1 cellular context compared by ENCODE assay signal in the genomic region with DNA sequence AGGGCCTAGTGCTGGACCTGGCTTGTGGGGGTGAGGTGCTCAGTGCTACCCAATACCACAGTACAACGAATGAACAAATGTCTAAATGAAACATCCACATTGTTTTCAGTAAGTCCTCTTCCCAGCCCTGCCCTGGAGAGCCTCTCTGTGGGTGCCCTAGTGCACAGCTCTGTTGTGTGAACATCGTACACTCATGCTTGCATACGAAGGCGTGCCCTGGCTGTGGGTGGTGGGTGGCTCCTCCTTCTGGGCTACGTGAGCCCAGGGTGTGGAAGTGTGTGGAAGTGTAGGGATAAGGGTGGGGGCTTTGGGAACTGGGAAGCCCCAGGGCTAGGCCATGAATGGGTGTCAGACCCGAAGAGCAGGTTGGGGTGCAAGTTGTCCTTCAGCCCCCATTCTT.
A peak's percentile ranks its signal among the peaks of the same experiment; 100 is the strongest.
TF ChIP-seq lines count a peak whose summit lies in the region.

No MANE protein-coding gene starts in this region.

TF ChIP-seq in HepG2, 621 proteins besides CTCF, POLR2A, EP300 and RAD21:
- 0 out of 2 replicates have a peak, but pooled peaks have one; percentile 17 for TF ChIP-seq ZSCAN21 (CRISPR knock-in tag; IDR thresholded peaks at IDR 0.05; ENCODE audit: borderline replicate concordance)
- TF ChIP-seq, protein P1, sequence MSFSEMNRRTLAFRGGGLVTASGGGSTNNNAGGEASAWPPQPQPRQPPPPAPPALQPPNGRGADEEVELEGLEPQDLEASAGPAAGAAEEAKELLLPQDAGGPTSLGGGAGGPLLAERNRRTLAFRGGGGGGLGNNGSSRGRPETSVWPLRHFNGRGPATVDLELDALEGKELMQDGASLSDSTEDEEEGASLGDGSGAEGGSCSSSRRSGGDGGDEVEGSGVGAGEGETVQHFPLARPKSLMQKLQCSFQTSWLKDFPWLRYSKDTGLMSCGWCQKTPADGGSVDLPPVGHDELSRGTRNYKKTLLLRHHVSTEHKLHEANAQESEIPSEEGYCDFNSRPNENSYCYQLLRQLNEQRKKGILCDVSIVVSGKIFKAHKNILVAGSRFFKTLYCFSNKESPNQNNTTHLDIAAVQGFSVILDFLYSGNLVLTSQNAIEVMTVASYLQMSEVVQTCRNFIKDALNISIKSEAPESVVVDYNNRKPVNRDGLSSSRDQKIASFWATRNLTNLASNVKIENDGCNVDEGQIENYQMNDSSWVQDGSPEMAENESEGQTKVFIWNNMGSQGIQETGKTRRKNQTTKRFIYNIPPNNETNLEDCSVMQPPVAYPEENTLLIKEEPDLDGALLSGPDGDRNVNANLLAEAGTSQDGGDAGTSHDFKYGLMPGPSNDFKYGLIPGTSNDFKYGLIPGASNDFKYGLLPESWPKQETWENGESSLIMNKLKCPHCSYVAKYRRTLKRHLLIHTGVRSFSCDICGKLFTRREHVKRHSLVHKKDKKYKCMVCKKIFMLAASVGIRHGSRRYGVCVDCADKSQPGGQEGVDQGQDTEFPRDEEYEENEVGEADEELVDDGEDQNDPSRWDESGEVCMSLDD (CRISPR knock-in tag; IDR thresholded peaks at IDR 0.05; ENCODE audit: borderline replicate concordance), result no peak
- 0 out of 2 replicates have a peak, but pooled peaks have one; percentile 31 for TF ChIP-seq ZNF737 (CRISPR knock-in tag; IDR thresholded peaks at IDR 0.05; ENCODE audit: borderline replicate concordance)
- TF ChIP-seq, protein P2, sequence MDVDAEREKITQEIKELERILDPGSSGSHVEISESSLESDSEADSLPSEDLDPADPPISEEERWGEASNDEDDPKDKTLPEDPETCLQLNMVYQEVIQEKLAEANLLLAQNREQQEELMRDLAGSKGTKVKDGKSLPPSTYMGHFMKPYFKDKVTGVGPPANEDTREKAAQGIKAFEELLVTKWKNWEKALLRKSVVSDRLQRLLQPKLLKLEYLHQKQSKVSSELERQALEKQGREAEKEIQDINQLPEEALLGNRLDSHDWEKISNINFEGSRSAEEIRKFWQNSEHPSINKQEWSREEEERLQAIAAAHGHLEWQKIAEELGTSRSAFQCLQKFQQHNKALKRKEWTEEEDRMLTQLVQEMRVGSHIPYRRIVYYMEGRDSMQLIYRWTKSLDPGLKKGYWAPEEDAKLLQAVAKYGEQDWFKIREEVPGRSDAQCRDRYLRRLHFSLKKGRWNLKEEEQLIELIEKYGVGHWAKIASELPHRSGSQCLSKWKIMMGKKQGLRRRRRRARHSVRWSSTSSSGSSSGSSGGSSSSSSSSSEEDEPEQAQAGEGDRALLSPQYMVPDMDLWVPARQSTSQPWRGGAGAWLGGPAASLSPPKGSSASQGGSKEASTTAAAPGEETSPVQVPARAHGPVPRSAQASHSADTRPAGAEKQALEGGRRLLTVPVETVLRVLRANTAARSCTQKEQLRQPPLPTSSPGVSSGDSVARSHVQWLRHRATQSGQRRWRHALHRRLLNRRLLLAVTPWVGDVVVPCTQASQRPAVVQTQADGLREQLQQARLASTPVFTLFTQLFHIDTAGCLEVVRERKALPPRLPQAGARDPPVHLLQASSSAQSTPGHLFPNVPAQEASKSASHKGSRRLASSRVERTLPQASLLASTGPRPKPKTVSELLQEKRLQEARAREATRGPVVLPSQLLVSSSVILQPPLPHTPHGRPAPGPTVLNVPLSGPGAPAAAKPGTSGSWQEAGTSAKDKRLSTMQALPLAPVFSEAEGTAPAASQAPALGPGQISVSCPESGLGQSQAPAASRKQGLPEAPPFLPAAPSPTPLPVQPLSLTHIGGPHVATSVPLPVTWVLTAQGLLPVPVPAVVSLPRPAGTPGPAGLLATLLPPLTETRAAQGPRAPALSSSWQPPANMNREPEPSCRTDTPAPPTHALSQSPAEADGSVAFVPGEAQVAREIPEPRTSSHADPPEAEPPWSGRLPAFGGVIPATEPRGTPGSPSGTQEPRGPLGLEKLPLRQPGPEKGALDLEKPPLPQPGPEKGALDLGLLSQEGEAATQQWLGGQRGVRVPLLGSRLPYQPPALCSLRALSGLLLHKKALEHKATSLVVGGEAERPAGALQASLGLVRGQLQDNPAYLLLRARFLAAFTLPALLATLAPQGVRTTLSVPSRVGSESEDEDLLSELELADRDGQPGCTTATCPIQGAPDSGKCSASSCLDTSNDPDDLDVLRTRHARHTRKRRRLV (CRISPR knock-in tag; IDR thresholded peaks at IDR 0.05), result 0 out of 2 replicates have a peak, but pooled peaks have one; percentile 11
- no peak for TF ChIP-seq CBFB (CRISPR knock-in tag; IDR thresholded peaks at IDR 0.05)
- TF ChIP-seq, protein P3, sequence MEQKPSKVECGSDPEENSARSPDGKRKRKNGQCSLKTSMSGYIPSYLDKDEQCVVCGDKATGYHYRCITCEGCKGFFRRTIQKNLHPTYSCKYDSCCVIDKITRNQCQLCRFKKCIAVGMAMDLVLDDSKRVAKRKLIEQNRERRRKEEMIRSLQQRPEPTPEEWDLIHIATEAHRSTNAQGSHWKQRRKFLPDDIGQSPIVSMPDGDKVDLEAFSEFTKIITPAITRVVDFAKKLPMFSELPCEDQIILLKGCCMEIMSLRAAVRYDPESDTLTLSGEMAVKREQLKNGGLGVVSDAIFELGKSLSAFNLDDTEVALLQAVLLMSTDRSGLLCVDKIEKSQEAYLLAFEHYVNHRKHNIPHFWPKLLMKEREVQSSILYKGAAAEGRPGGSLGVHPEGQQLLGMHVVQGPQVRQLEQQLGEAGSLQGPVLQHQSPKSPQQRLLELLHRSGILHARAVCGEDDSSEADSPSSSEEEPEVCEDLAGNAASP (CRISPR knock-in tag; IDR thresholded peaks at IDR 0.05; ENCODE audit: borderline replicate concordance), result no peak
- TF ChIP-seq, protein P4, sequence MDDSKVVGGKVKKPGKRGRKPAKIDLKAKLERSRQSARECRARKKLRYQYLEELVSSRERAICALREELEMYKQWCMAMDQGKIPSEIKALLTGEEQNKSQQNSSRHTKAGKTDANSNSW (CRISPR knock-in tag; IDR thresholded peaks at IDR 0.05; ENCODE audit: borderline replicate concordance), result no peak
- 0 out of 2 replicates have a peak, but pooled peaks have one; percentile 33 for TF ChIP-seq CENPT (CRISPR knock-in tag; IDR thresholded peaks at IDR 0.05; ENCODE audit: low read depth)
- no peak for TF ChIP-seq NKX3-1 (CRISPR knock-in tag; IDR thresholded peaks at IDR 0.05)
- no peak for TF ChIP-seq NFKBIZ (CRISPR knock-in tag; IDR thresholded peaks at IDR 0.05)
- no peak for TF ChIP-seq CHD2 (IDR thresholded peaks at IDR 0.05; ENCODE audit: low read depth, low read length)
- 0 out of 2 replicates have a peak, but pooled peaks have one; percentile 57 for TF ChIP-seq ZNF713 (CRISPR knock-in tag; IDR thresholded peaks at IDR 0.05)
- TF ChIP-seq ZBTB38 (CRISPR knock-in tag; IDR thresholded peaks at IDR 0.05), result 0 out of 2 replicates have a peak, but pooled peaks have one; percentile 6
- TF ChIP-seq ZFP36L1 (CRISPR knock-in tag; IDR thresholded peaks at IDR 0.05), result 0 out of 2 replicates have a peak, but pooled peaks have one; percentile 31
- no peak for TF ChIP-seq HOXA7 (CRISPR knock-in tag; IDR thresholded peaks at IDR 0.05)
